Comparison of ENCODE assay signal across 1 cellular context in the genomic region with DNA sequence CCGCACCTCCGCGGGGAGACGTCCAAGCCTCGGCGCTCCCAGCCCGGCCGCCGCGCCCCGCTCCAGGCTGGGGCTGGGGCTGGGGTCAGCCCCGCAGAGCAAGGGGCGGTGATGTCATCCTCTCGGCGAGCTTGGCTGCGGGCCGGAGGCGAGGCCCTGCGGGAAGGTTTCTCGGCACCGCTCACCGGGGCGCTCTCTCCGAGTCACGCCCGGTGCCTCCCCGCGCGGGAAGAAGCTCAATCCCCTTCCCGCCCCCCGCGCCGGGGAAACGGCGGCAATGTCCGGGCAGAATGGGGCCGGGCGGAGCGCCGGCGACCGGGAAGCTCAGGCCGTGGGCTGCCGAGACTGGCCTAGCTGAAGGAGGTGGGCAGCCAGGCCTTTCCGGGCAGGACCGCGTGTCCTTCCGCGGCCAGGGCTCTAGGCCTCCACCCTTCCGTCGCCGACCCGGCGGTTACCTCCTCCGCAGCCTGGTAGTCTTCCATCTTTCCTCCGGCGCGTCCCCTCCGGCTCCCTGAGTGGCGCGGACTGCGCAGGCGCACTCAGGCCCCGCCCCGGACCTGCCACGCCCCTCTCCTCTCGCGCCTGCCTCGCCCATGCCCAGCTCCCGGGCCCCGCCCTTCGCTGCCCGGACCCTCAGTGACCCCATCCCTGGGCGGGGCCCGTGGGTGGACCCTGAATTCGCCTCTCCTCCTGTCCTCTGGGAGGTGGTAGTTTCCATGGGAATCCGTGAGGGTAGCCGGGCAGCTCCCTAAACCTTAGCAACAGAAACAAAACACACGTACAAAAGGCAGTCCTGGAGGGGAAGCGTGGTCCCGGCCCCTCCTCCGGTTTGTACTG.
TF ChIP-seq lines count a peak whose summit lies in the region.

DYNLT1 (minus strand) TSS at position 517 of the 837 bp plus-strand sequence; CDS start at position 482, 35 bp downstream.

TF ChIP-seq in HepG2, 621 proteins besides CTCF, POLR2A, EP300 and RAD21 (continued from another document and continues in another):
- TF ChIP-seq ZNF280B (CRISPR knock-in tag; IDR thresholded peaks at IDR 0.05; ENCODE audit: borderline replicate concordance) = peak; percentile 95; the same call in 1 of the 2 replicates
- no peak for TF ChIP-seq ZNF660 (CRISPR knock-in tag; IDR thresholded peaks at IDR 0.05; ENCODE audit: borderline replicate concordance, low read depth)
- peak; percentile 19; the same call in 1 of the 2 replicates for TF ChIP-seq CBFB (CRISPR knock-in tag; IDR thresholded peaks at IDR 0.05)
- TF ChIP-seq RCOR2 (CRISPR knock-in tag; IDR thresholded peaks at IDR 0.05) = no peak
- no peak for TF ChIP-seq MEF2D (CRISPR knock-in tag; IDR thresholded peaks at IDR 0.05)
- 0 out of 2 replicates have a peak, but pooled peaks have one; percentile 26 for TF ChIP-seq ZNF639 (CRISPR knock-in tag; conservative IDR thresholded peaks at IDR 0.05)
- TF ChIP-seq SP2 (CRISPR knock-in tag; IDR thresholded peaks at IDR 0.05) = 0 out of 2 replicates have a peak, but pooled peaks have one; percentile 50
- peak; percentile 97 for TF ChIP-seq TAF1 (CRISPR knock-in tag; IDR thresholded peaks at IDR 0.05)
- TF ChIP-seq ZBTB46 (CRISPR knock-in tag; IDR thresholded peaks at IDR 0.05; ENCODE audit: borderline replicate concordance) = 0 out of 2 replicates have a peak, but pooled peaks have one; percentile 7
- peak; percentile 94 for TF ChIP-seq RXRA (CRISPR knock-in tag; IDR thresholded peaks at IDR 0.05)
- TF ChIP-seq ZNF160 (CRISPR knock-in tag; IDR thresholded peaks at IDR 0.05) = peak; percentile 93; the same call in 1 of the 2 replicates
- TF ChIP-seq, protein P1, sequence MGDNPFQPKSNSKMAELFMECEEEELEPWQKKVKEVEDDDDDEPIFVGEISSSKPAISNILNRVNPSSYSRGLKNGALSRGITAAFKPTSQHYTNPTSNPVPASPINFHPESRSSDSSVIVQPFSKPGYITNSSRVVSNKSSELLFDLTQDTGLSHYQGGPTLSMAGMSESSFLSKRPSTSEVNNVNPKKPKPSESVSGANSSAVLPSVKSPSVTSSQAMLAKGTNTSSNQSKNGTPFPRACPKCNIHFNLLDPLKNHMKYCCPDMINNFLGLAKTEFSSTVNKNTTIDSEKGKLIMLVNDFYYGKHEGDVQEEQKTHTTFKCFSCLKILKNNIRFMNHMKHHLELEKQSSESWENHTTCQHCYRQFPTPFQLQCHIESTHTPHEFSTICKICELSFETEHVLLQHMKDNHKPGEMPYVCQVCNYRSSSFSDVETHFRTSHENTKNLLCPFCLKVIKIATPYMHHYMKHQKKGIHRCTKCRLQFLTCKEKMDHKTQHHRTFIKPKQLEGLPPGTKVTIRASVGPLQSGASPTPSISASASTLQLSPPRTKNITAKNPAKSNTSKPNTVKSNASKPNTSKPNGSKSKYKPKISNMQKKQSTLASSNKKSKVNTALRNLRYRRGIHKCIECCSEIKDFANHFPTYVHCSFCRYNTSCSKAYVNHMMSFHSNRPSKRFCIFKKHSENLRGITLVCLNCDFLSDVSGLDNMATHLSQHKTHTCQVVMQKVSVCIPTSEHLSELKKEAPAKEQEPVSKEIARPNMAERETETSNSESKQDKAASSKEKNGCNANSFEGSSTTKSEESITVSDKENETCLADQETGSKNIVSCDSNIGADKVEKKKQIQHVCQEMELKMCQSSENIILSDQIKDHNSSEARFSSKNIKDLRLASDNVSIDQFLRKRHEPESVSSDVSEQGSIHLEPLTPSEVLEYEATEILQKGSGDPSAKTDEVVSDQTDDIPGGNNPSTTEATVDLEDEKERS (CRISPR knock-in tag; IDR thresholded peaks at IDR 0.05) = no peak; the same call in 1 of the 2 replicates
- peak; percentile 16; the same call in 1 of the 2 replicates for TF ChIP-seq REPIN1 (CRISPR knock-in tag; IDR thresholded peaks at IDR 0.05; ENCODE audit: borderline replicate concordance, low read depth)
- peak; percentile 13; the same call in 1 of the 2 replicates for TF ChIP-seq LCORL (IDR thresholded peaks at IDR 0.05)
- TF ChIP-seq LCORL (CRISPR knock-in tag; IDR thresholded peaks at IDR 0.05) = peak; percentile 88
- TF ChIP-seq, protein P2, sequence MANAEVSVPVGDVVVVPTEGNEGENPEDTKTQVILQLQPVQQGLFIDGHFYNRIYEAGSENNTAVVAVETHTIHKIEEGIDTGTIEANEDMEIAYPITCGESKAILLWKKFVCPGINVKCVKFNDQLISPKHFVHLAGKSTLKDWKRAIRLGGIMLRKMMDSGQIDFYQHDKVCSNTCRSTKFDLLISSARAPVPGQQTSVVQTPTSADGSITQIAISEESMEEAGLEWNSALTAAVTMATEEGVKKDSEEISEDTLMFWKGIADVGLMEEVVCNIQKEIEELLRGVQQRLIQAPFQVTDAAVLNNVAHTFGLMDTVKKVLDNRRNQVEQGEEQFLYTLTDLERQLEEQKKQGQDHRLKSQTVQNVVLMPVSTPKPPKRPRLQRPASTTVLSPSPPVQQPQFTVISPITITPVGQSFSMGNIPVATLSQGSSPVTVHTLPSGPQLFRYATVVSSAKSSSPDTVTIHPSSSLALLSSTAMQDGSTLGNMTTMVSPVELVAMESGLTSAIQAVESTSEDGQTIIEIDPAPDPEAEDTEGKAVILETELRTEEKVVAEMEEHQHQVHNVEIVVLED (CRISPR knock-in tag; IDR thresholded peaks at IDR 0.05; ENCODE audit: borderline replicate concordance) = peak; percentile 31; the same call in 1 of the 2 replicates
- no peak for TF ChIP-seq ARNT (IDR thresholded peaks at IDR 0.05)
- peak; percentile 77 for TF ChIP-seq JARID2 (CRISPR knock-in tag; IDR thresholded peaks at IDR 0.05; ENCODE audit: insufficient replicate concordance)
- TF ChIP-seq ZNF670 (CRISPR knock-in tag; IDR thresholded peaks at IDR 0.05; ENCODE audit: borderline replicate concordance) = peak; percentile 83; the same call in 1 of the 2 replicates
- TF ChIP-seq TBX2 (CRISPR knock-in tag; IDR thresholded peaks at IDR 0.05; ENCODE audit: borderline replicate concordance) = peak; percentile 89
- no peak for TF ChIP-seq PLRG1 (conservative IDR thresholded peaks at IDR 0.05)
- no peak; the same call in 1 of the 2 replicates for TF ChIP-seq ZSCAN12 (CRISPR knock-in tag; IDR thresholded peaks at IDR 0.05)
- TF ChIP-seq KLF16 (CRISPR knock-in tag; IDR thresholded peaks at IDR 0.05) = peak in 1 of 2 experiments; percentile 90; a peak in 2 of 4 replicates
- peak; percentile 63 for TF ChIP-seq ATF7 (IDR thresholded peaks at IDR 0.05)
- TF ChIP-seq ATF7 (CRISPR knock-in tag; IDR thresholded peaks at IDR 0.05) = peak; percentile 70; the same call in 1 of the 2 replicates
- no peak; the same call in none of the 2 replicates for TF ChIP-seq ETV5 (CRISPR knock-in tag; IDR thresholded peaks at IDR 0.05; ENCODE audit: borderline replicate concordance)
- TF ChIP-seq KDM5B (CRISPR knock-in tag; IDR thresholded peaks at IDR 0.05; ENCODE audit: borderline replicate concordance) = peak; percentile 98
- TF ChIP-seq ZNF10 (CRISPR knock-in tag; IDR thresholded peaks at IDR 0.05; ENCODE audit: borderline replicate concordance, low read depth) = no peak
- peak; percentile 74; the same call in 1 of the 2 replicates for TF ChIP-seq NR2C2 (CRISPR knock-in tag; IDR thresholded peaks at IDR 0.05; ENCODE audit: borderline replicate concordance)
- TF ChIP-seq ZNF138 (CRISPR knock-in tag; IDR thresholded peaks at IDR 0.05; ENCODE audit: low read depth) = 0 out of 2 replicates have a peak, but pooled peaks have one; percentile 69
- TF ChIP-seq HOXD1 (CRISPR knock-in tag; IDR thresholded peaks at IDR 0.05) = peak; percentile 93; the same call in 1 of the 2 replicates
- peak; percentile 65; the same call in 1 of the 2 replicates for TF ChIP-seq ZNF850 (CRISPR knock-in tag; conservative IDR thresholded peaks at IDR 0.05)
- peak; percentile 63; the same call in 1 of the 2 replicates for TF ChIP-seq GATA4 (IDR thresholded peaks at IDR 0.05; ENCODE audit: borderline replicate concordance, low read depth)
- TF ChIP-seq ZNF275 (CRISPR knock-in tag; IDR thresholded peaks at IDR 0.05; ENCODE audit: borderline replicate concordance) = peak; percentile 69; the same call in 1 of the 2 replicates
- 0 out of 2 replicates have a peak, but pooled peaks have one; percentile 58 for TF ChIP-seq MIER3 (CRISPR knock-in tag; IDR thresholded peaks at IDR 0.05; ENCODE audit: borderline replicate concordance)
- TF ChIP-seq NFE2 (CRISPR knock-in tag; IDR thresholded peaks at IDR 0.05) = no peak
- TF ChIP-seq EZH2 (conservative IDR thresholded peaks at IDR 0.05; ENCODE audit: low read depth, low read length) = no peak
- TF ChIP-seq ZFP36 (IDR thresholded peaks at IDR 0.05; ENCODE audit: borderline replicate concordance, low read depth, low read length, partially characterized antibody) = no peak
- peak; percentile 92 for TF ChIP-seq MTF2 (CRISPR knock-in tag; IDR thresholded peaks at IDR 0.05; ENCODE audit: borderline replicate concordance)
- peak; percentile 91; the same call in 1 of the 2 replicates for TF ChIP-seq ZNF782 (CRISPR knock-in tag; IDR thresholded peaks at IDR 0.05; ENCODE audit: borderline replicate concordance)
- peak; percentile 23; the same call in 1 of the 2 replicates for TF ChIP-seq ZNF792 (CRISPR knock-in tag; IDR thresholded peaks at IDR 0.05)
- no peak for TF ChIP-seq ZNF644 (CRISPR knock-in tag; IDR thresholded peaks at IDR 0.05; ENCODE audit: low read depth)
- TF ChIP-seq YEATS2 (CRISPR knock-in tag; IDR thresholded peaks at IDR 0.05; ENCODE audit: borderline replicate concordance) = peak; percentile 84; the same call in 1 of the 2 replicates
- TF ChIP-seq ZNF12 (CRISPR knock-in tag; IDR thresholded peaks at IDR 0.05) = 0 out of 2 replicates have a peak, but pooled peaks have one; percentile 47
- peak; percentile 36; the same call in 1 of the 2 replicates for TF ChIP-seq RFX3 (CRISPR knock-in tag; IDR thresholded peaks at IDR 0.05)
- peak; percentile 12; the same call in 1 of the 2 replicates for TF ChIP-seq FOXA3 (CRISPR knock-in tag; IDR thresholded peaks at IDR 0.05)
- no peak; the same call in none of the 2 replicates for TF ChIP-seq ZNF430 (CRISPR knock-in tag; IDR thresholded peaks at IDR 0.05)
- TF ChIP-seq, protein P3, sequence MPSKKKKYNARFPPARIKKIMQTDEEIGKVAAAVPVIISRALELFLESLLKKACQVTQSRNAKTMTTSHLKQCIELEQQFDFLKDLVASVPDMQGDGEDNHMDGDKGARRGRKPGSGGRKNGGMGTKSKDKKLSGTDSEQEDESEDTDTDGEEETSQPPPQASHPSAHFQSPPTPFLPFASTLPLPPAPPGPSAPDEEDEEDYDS (CRISPR knock-in tag; IDR thresholded peaks at IDR 0.05) = peak; percentile 67
- TF ChIP-seq ZNF513 (CRISPR knock-in tag; conservative IDR thresholded peaks at IDR 0.05) = 0 out of 2 replicates have a peak, but pooled peaks have one; percentile 51
- TF ChIP-seq EEA1 (CRISPR knock-in tag; IDR thresholded peaks at IDR 0.05; ENCODE audit: borderline replicate concordance) = peak; percentile 67; the same call in 1 of the 2 replicates
